In genomic region chr17:19288453-19288852, GRCh38 we compare ENCODE assay signal across 20 cellular contexts. TPM values are rescaled to one million over a fixed set of nuclear protein-coding genes. Genes with fewer than 3 reads are reported as not detected.
A peak's percentile ranks its signal among the peaks of the same experiment; 100 is the strongest.
DNase-seq lines count a peak whose midpoint lies in the region; ATAC-seq and TF ChIP-seq lines count a peak whose summit lies in the region.
"Had no signal": no experiment of that assay in that cellular context is flagged by ENCODE, and none has a peak within 500 bp of the region (broad histone marks: within the 10 kb centered on the region; RNA-seq: fewer than 3 reads in every experiment).

No MANE protein-coding gene starts in this region.

- no peaks in the 10 kb centered on the region for H3K27me3 Mint-ChIP-seq in Caco-2 (ENCODE audit: insufficient read depth, unreplicated experiment)
- H3K27me3 Mint-ChIP-seq in neural progenitor cell (ENCODE audit: insufficient read depth, low read depth) = peaks cover 2% of the 10 kb centered on the region
- H3K27me3 Mint-ChIP-seq in CD4-positive, alpha-beta T cell = peaks cover 13% of the 10 kb centered on the region

- DNase-seq in Caco-2 = peak; percentile 74 to 78
- DNase-seq in NCI-H226 = peak; percentile 16
- peak; percentile 45 for DNase-seq in glomerular visceral epithelial cell (ENCODE audit: extremely low spot score)
- DNase-seq in neural progenitor cell (ENCODE audit: low spot score) = peak; percentile 51
- DNase-seq in NCI-H2081 (lab: John Stamatoyannopoulos, UW) = no peak
- no peak for DNase-seq in NCI-H2107 (lab: John Stamatoyannopoulos, UW)
- no peak for DNase-seq in HUDEP-2 (lab: John Stamatoyannopoulos, UW; ENCODE audit: unreplicated experiment in 76 of 76)
- no peak for DNase-seq in CD4-positive, alpha-beta T cell
- DNase-seq: activated CD4-positive, alpha-beta T cell treated with anti-CD3 and anti-CD28 coated beads for 1 hour; activated CD8-positive, alpha-beta memory T cell treated with anti-CD3 and anti-CD28 coated beads, Interleukin-2, amount 50 U/mL, for 48 hours; GOT3; heart left ventricle; Kasumi-1; NCI-H1694; NCI-H774; stimulated activated naive B cell treated with anti-CD40 and anti-IgM and Interleukin-4, amounts not matched to agents 10 μg/mL and 1 μg/mL and 100 μg/mL, for 72 hours; T-helper 2 cell had no signal

- H2AFZ ChIP-seq in neural progenitor cell (replicated peaks) = no peak overlapping the region

- H3K9me3 ChIP-seq in Caco-2 (no peaks in the 10 kb centered on the region), neural progenitor cell (ENCODE audit: low read depth) (no peaks in the 10 kb centered on the region)
- no peaks in the 10 kb centered on the region for H3K9me3 ChIP-seq in CD4-positive, alpha-beta T cell (ENCODE audit: control insufficient read depth, low read length)
- H3K9me3 ChIP-seq: heart left ventricle, vagina had no signal

- H3F3A ChIP-seq in neural progenitor cell (ENCODE audit: low read depth) = peaks cover 10% of the 10 kb centered on the region

- H3K79me2 ChIP-seq in neural progenitor cell (ENCODE audit: low read depth) = peaks cover 29% of the 10 kb centered on the region

- no TSS peak for BruUV-seq in Caco-2 (replicated peaks; lab: Mats Ljungman, UMichigan)

- no peaks in the 10 kb centered on the region for H3K27me3 ChIP-seq in Caco-2 (replicated peaks; ENCODE audit: control insufficient read depth, insufficient read depth, low read length)
- H3K27me3 ChIP-seq in neural progenitor cell = no peaks in the 10 kb centered on the region
- no peaks in the 10 kb centered on the region for H3K27me3 ChIP-seq in CD4-positive, alpha-beta T cell (ENCODE audit: control insufficient read depth, insufficient read depth, low read length)
- H3K27me3 ChIP-seq: vagina had no signal

- intact Hi-C loops in Caco-2 (cut with micrococcal nuclease; ENCODE audit: unreplicated experiment) = no loop called here
- intact Hi-C loops in CD4-positive, alpha-beta T cell (cut with DNase I, micrococcal nuclease) = no loop called here

- H3K27ac ChIP-seq in neural progenitor cell = no peak overlapping the region
- H3K27ac ChIP-seq in CD4-positive, alpha-beta T cell (ENCODE audit: low read depth, low read length) = no peak overlapping the region
- H3K27ac ChIP-seq: epithelial cell of prostate, heart left ventricle, vagina had no signal

- no peak for TF ChIP-seq CTCF in Caco-2 (IDR thresholded peaks at IDR 0.05; ENCODE audit: insufficient read depth in 1 of 2, low read depth in 1 of 2, low read length in 1 of 2, severe bottlenecking in 1 of 2, unreplicated experiment in 1 of 2)
- TF ChIP-seq CTCF in neural progenitor cell (IDR thresholded peaks at IDR 0.05) = no peak
- TF ChIP-seq CTCF in CD4-positive, alpha-beta T cell (IDR thresholded peaks at IDR 0.05) = no peak

- peaks cover 76% of the 10 kb centered on the region for H4K20me1 ChIP-seq in neural progenitor cell (ENCODE audit: low read depth)

- peaks cover 22% of the 10 kb centered on the region for H3K36me3 Mint-ChIP-seq in Caco-2 (ENCODE audit: insufficient read depth, unreplicated experiment)
- peaks cover 11% of the 10 kb centered on the region for H3K36me3 Mint-ChIP-seq in neural progenitor cell
- peaks cover 4% of the 10 kb centered on the region for H3K36me3 Mint-ChIP-seq in CD4-positive, alpha-beta T cell (ENCODE audit: low read depth)
- H3K36me3 Mint-ChIP-seq: activated naive CD4-positive, alpha-beta T cell treated with anti-CD3 and anti-CD28 coated beads, Interleukin-2, amount 50 U/mL, for 72 hours had no signal

- no peak overlapping the region for H3K9ac ChIP-seq in neural progenitor cell

- ATAC-seq in CD4-positive, alpha-beta T cell (ENCODE audit: poor library complexity) = no peak
- ATAC-seq: activated naive CD4-positive, alpha-beta T cell treated with anti-CD3 and anti-CD28 coated beads, Interleukin-2, amount 50 U/mL, for 72 hours; heart left ventricle; stimulated activated naive B cell treated with anti-CD40 and anti-IgM and Interleukin-4, amounts not matched to agents 10 μg/mL and 1 μg/mL and 100 μg/mL, for 72 hours had no signal

- peak overlapping the region; percentile 50 for H3K4me3 Mint-ChIP-seq in Caco-2 (ENCODE audit: unreplicated experiment)
- H3K4me3 Mint-ChIP-seq in neural progenitor cell = no peak overlapping the region
- no peak overlapping the region for H3K4me3 Mint-ChIP-seq in CD4-positive, alpha-beta T cell
- H3K4me3 Mint-ChIP-seq: stimulated activated naive B cell treated with anti-CD40 and anti-IgM and Interleukin-4, amounts not matched to agents 10 μg/mL and 1 μg/mL and 100 μg/mL, for 72 hours had no signal

- POLR2A ChIA-PET in Caco-2 (lab: Charles Lee) = no interaction called here
- POLR2A ChIA-PET in CD4-positive, alpha-beta T cell (lab: Charles Lee) = no interaction called here

- H3K4me1 Mint-ChIP-seq in Caco-2 (ENCODE audit: low read depth, unreplicated experiment) (peaks cover 28% of the 10 kb centered on the region), neural progenitor cell (peaks cover 72% of the 10 kb centered on the region)
- peaks cover 15% of the 10 kb centered on the region for H3K4me1 Mint-ChIP-seq in CD4-positive, alpha-beta T cell (ENCODE audit: low read depth)

- H3K9me3 Mint-ChIP-seq in Caco-2 (ENCODE audit: unreplicated experiment) (no peaks in the 10 kb centered on the region), neural progenitor cell (no peaks in the 10 kb centered on the region)
- H3K9me3 Mint-ChIP-seq in CD4-positive, alpha-beta T cell = no peaks in the 10 kb centered on the region
- H3K9me3 Mint-ChIP-seq: activated naive CD4-positive, alpha-beta T cell treated with anti-CD3 and anti-CD28 coated beads, Interleukin-2, amount 50 U/mL, for 72 hours; stimulated activated naive B cell treated with anti-CD40 and anti-IgM and Interleukin-4, amounts not matched to agents 10 μg/mL and 1 μg/mL and 100 μg/mL, for 72 hours had no signal

- H3K4me1 ChIP-seq in Caco-2 (peaks cover 15% of the 10 kb centered on the region), neural progenitor cell (peaks cover 26% of the 10 kb centered on the region)

- H3K4me2 ChIP-seq in neural progenitor cell = no peak overlapping the region

- CTCF ChIA-PET in Caco-2 (lab: Charles Lee) = no interaction called here
- CTCF ChIA-PET in CD4-positive, alpha-beta T cell (lab: Charles Lee) = interaction anchor here (0.8 kb wide), 1 partner anchor 474 kb away, joined by 3 read pairs; no protein-coding TSS in a partner anchor

- peaks cover 2% of the 10 kb centered on the region for H3K36me3 ChIP-seq in Caco-2 (ENCODE audit: control insufficient read depth, insufficient read depth, low read length)
- H3K36me3 ChIP-seq in neural progenitor cell = no peaks in the 10 kb centered on the region
- H3K36me3 ChIP-seq: vagina had no signal

- H3K27ac Mint-ChIP-seq in Caco-2 (ENCODE audit: unreplicated experiment) = peak overlapping the region; percentile 90
- H3K27ac Mint-ChIP-seq in neural progenitor cell = peak overlapping the region; percentile 38
- no peak overlapping the region for H3K27ac Mint-ChIP-seq in CD4-positive, alpha-beta T cell
- H3K27ac Mint-ChIP-seq: activated naive CD4-positive, alpha-beta T cell treated with anti-CD3 and anti-CD28 coated beads, Interleukin-2, amount 50 U/mL, for 72 hours; stimulated activated naive B cell treated with anti-CD40 and anti-IgM and Interleukin-4, amounts not matched to agents 10 μg/mL and 1 μg/mL and 100 μg/mL, for 72 hours had no signal

- H3K4me3 ChIP-seq in Caco-2 (ENCODE audit: low read depth, low read length) = no peak overlapping the region
- H3K4me3 ChIP-seq in neural progenitor cell = no peak overlapping the region
- H3K4me3 ChIP-seq: heart left ventricle, vagina had no signal

RNA-seq across cellular contexts. Expression of gene EPN2, which starts 51.3 kb away (rescaled TPM):
- total RNA-seq in Caco-2 (2022) (32.8 and 35.6 TPM in 2 replicates), neural progenitor cell (ENCODE audit: low replicate concordance) (30.5 and 36.2 TPM in 2 replicates)
- total RNA-seq in CD4-positive, alpha-beta T cell = 10 to 100 TPM; 11.9 to 12.3 TPM

Comparison
In these comparisons a context has a peak if more than half of its experiments do, and no peak if none do; other contexts are left out.
1. DNase-seq: peak in Caco-2 (2 of 2), NCI-H226 (single experiment), glomerular visceral epithelial cell (single experiment) and neural progenitor cell (single experiment); none in NCI-H2081 (0 of 2), NCI-H2107 (single experiment), HUDEP-2 (0 of 76) and CD4-positive, alpha-beta T cell (0 of 10).